Comparison of ENCODE assay signal across 28 cellular contexts in genomic region chr1:29436386-29436785, GRCh38.
"Had no signal": no experiment of that assay in that cellular context is flagged by ENCODE, and none has a peak within 500 bp of the region (broad histone marks: within the 10 kb centered on the region; RNA-seq: fewer than 3 reads in every experiment).

No MANE protein-coding gene starts in this region.

- H3K4me3 Mint-ChIP-seq: dendritic cell treated with granulocyte-macrophage colony-stimulating factor and Interleukin-4, amounts not matched to agents 40 ng/mL and 50 ng/mL, for 4 days; memory B cell; mesothelial cell of epicardium; naive B cell; natural killer cell treated with Interleukin-12 subunit alpha and Interleukin-12 subunit beta and Interleukin-15 and Interleukin-18, amount 100 ng/mL, for 72 hours; neural crest cell; type B pancreatic cell had no signal

- H3K9me3 ChIP-seq: mucosa of descending colon, prostate gland, testis had no signal

- H3K4me2 ChIP-seq: smooth muscle cell had no signal

- H3K4me1 ChIP-seq: prostate gland, testis, tibial artery had no signal

- H3K4me3 ChIP-seq: lung, mucosa of descending colon, prostate gland, smooth muscle cell, testis, tibial artery had no signal

- H3K27ac Mint-ChIP-seq: dendritic cell treated with granulocyte-macrophage colony-stimulating factor and Interleukin-4, amounts not matched to agents 40 ng/mL and 50 ng/mL, for 4 days; memory B cell; mesothelial cell of epicardium; natural killer cell treated with Interleukin-12 subunit alpha and Interleukin-12 subunit beta and Interleukin-15 and Interleukin-18, amount 100 ng/mL, for 72 hours; type B pancreatic cell had no signal

- H3K9me3 Mint-ChIP-seq: neural crest cell had no signal

- ATAC-seq: left lobe of liver; mucosa of descending colon; right cardiac atrium; stimulated activated naive CD8-positive, alpha-beta T cell treated with anti-CD3 and anti-CD28 coated beads, Interleukin-15, Interleukin-2, amounts not matched to agents 100 U/mL and 50 U/mL, for 24 hours had no signal

- H3K36me3 ChIP-seq: prostate gland, tibial artery had no signal

- H3K4me1 Mint-ChIP-seq: memory B cell, mesothelial cell of epicardium, naive B cell had no signal

- H3K27ac ChIP-seq: prostate gland, testis, tibial artery had no signal

- H3K36me3 Mint-ChIP-seq: mesothelial cell of epicardium; natural killer cell treated with Interleukin-12 subunit alpha and Interleukin-12 subunit beta and Interleukin-15 and Interleukin-18, amount 100 ng/mL, for 72 hours; type B pancreatic cell had no signal

- H3K27me3 ChIP-seq: testis had no signal

- DNase-seq: caudate nucleus; cerebellar nuclear complex; effector memory CD4-positive, alpha-beta T cell; hypothalamus; kidney; mucosa of descending colon; naive B cell; nucleus accumbens; right cardiac atrium; stimulated activated CD4-positive, alpha-beta T cell treated with anti-CD3 and anti-CD28 coated beads, Interleukin-12 subunit alpha, Interleukin-12 subunit beta, amount 100 ng/mL, for 4 hours; stimulated activated CD4-positive, alpha-beta T cell treated with anti-CD3 and anti-CD28 coated beads, Interleukin-1b, Interleukin-23, amount 100 ng/mL, for 48 hours; stimulated activated CD4-positive, alpha-beta T cell treated with anti-CD3 and anti-CD28 coated beads, Interleukin-4, amount 100 ng/mL, for 1 hour; stimulated activated CD8-positive, alpha-beta memory T cell treated with anti-CD3 and anti-CD28 coated beads, Interleukin-4, amount 100 ng/mL, for 48 hours; stimulated activated naive CD8-positive, alpha-beta T cell treated with anti-CD3 and anti-CD28 coated beads, Interleukin-15, Interleukin-2, amounts not matched to agents 100 U/mL and 50 U/mL, for 24 hours; substantia nigra; testis had no signal

- FAIRE-seq: frontal cortex, kidney had no signal
